ENCODE assay signal across 9 cellular contexts in the genomic region with DNA sequence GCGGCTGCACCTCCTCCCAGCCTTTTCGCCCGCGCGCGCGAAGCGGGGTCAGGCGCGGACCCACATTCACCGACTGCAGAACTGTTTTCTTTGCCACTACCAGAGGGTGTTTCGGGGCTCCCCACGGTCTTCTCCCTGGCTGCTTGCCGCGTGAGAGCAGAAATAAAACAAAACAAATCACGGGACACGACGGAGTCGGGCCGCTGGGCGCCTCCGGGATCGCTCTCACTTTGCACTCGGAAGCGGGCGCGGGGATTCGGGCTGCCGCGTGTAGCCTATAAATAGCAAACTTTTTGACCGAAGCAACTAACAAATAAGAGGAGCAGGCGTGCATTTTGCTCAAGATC.
A peak's percentile ranks its signal among the peaks of the same experiment; 100 is the strongest.
DNase-seq lines count a peak whose midpoint lies in the region; ATAC-seq, FAIRE-seq and TF ChIP-seq lines count a peak whose summit lies in the region.
"Had no signal": no experiment of that assay in that cellular context is flagged by ENCODE, and none has a peak within 500 bp of the region (broad histone marks: within the 10 kb centered on the region; RNA-seq: fewer than 3 reads in every experiment).

No MANE protein-coding gene starts in this region.

- TF ChIP-seq CTCF in endothelial cell of umbilical vein (IDR thresholded peaks at IDR 0.05; ENCODE audit: extremely low read depth in 1 of 2, insufficient read depth in 1 of 2, low read depth in 1 of 2, low read length in 2 of 2) (no peak), nephron progenitor cell (IDR thresholded peaks at IDR 0.05) (no peak), D721Med (IDR thresholded peaks at IDR 0.05; ENCODE audit: insufficient read depth, missing control alignments) (no peak), A673 (conservative IDR thresholded peaks at IDR 0.05; ENCODE audit: low read depth, low read length) (no peak)

- dilution Hi-C loops in endothelial cell of umbilical vein (cut with MboI; ENCODE audit: extremely low pct_ligation_motif_present, low sequenced_read_pairs), result no loop called here

- H3K27ac ChIP-seq in endothelial cell of umbilical vein (ENCODE audit: insufficient read depth, low read depth, low read length) (no peak overlapping the region), A673 (ENCODE audit: low read depth, low read length, poor library complexity, severe bottlenecking) (no peak overlapping the region)

- no peak for TF ChIP-seq POLR2A in endothelial cell of umbilical vein (IDR thresholded peaks at IDR 0.05; ENCODE audit: low read depth, low read length)

- H3K4me3 ChIP-seq in endothelial cell of umbilical vein (replicated peaks in 1 of 3; ENCODE audit: insufficient read depth in 1 of 3, low read depth in 1 of 3, low read length in 3 of 3) (peak overlapping the region in 2 of 3 experiments; percentile 9 to 28), A673 (ENCODE audit: low read depth, low read length, poor library complexity, severe bottlenecking) (no peak overlapping the region)

- H3K27me3 ChIP-seq in endothelial cell of umbilical vein (ENCODE audit: control insufficient read depth in 2 of 2, insufficient read depth in 2 of 2, low read length in 2 of 2) (peaks cover 51 to 74% of the 10 kb centered on the region in 2 experiments), A673 (replicated peaks; ENCODE audit: insufficient read depth, low read depth, low read length, poor library complexity) (peaks cover 99% of the 10 kb centered on the region)

- H3K36me3 Mint-ChIP-seq in nephron progenitor cell (ENCODE audit: low read depth), result no peaks in the 10 kb centered on the region

- no peaks in the 10 kb centered on the region for H3K9me3 ChIP-seq in endothelial cell of umbilical vein (replicated peaks; ENCODE audit: control insufficient read depth, insufficient read depth, low read length)
- H3K9me3 ChIP-seq in A673 (ENCODE audit: low read depth, low read length, poor library complexity, severe bottlenecking), result no peaks in the 10 kb centered on the region

- ATAC-seq in HG02623 (IDR thresholded peaks at IDR 0.05; ENCODE audit: unreplicated experiment), result no peak
- no peak for ATAC-seq in HG02938 (IDR thresholded peaks at IDR 0.05; ENCODE audit: unreplicated experiment)

- peaks cover 100% of the 10 kb centered on the region for H3K27me3 Mint-ChIP-seq in nephron progenitor cell (ENCODE audit: low read depth, poor library complexity)

- no peaks in the 10 kb centered on the region for H3K9me1 ChIP-seq in endothelial cell of umbilical vein (replicated peaks; ENCODE audit: control insufficient read depth, extremely low read depth, insufficient read depth, low read length)

- H3K27ac Mint-ChIP-seq in nephron progenitor cell, result no peak overlapping the region

- peak overlapping the region; percentile 36 for H3K4me2 ChIP-seq in endothelial cell of umbilical vein (ENCODE audit: insufficient read depth, low read length)

- peak overlapping the region; percentile 58 for H2AFZ ChIP-seq in endothelial cell of umbilical vein (ENCODE audit: low read depth, low read length)

- H4K20me1 ChIP-seq in endothelial cell of umbilical vein (replicated peaks; ENCODE audit: control insufficient read depth, extremely low read depth, insufficient read depth, low read length), result no peaks in the 10 kb centered on the region

- H3K4me1 ChIP-seq in endothelial cell of umbilical vein (ENCODE audit: control insufficient read depth, extremely low read depth, insufficient read depth, low read length), result no peaks in the 10 kb centered on the region
- no peaks in the 10 kb centered on the region for H3K4me1 ChIP-seq in A673 (ENCODE audit: insufficient read depth, low read length, poor library complexity, severe bottlenecking)

- no TSS peak for BruUV-seq in endothelial cell of umbilical vein (replicated peaks; lab: Mats Ljungman, UMichigan)
- BruUV-seq in A673 (replicated peaks; lab: Mats Ljungman, UMichigan), result no TSS peak

- peaks cover 54% of the 10 kb centered on the region for H3K4me1 Mint-ChIP-seq in nephron progenitor cell

- POLR2A ChIA-PET in endothelial cell of umbilical vein (lab: Charles Lee) (no interaction called here), A673 (lab: Charles Lee; ENCODE audit: low non-redundant PET) (no interaction called here)

- no peak for FAIRE-seq in endothelial cell of umbilical vein (lab: Jason Lieb, UNC)
- no peak for FAIRE-seq in D721Med (lab: Jason Lieb, UNC)

- H3K4me3 Mint-ChIP-seq in nephron progenitor cell, result peak overlapping the region; percentile 87

- no peaks in the 10 kb centered on the region for H3K79me2 ChIP-seq in endothelial cell of umbilical vein (ENCODE audit: control insufficient read depth, insufficient read depth, low read length)

- peak; percentile 12 for DNase-seq in COLO829 (ENCODE audit: low spot score)
- peak; percentile 6 for DNase-seq in LHCN-M2 (ENCODE audit: low read depth)
- no peak for DNase-seq in endothelial cell of umbilical vein (ENCODE audit: low read depth, low spot score)
- peak; percentile 69 for DNase-seq in nephron progenitor cell
- no peak for DNase-seq in D721Med (ENCODE audit: insufficient read length, low spot score)
- DNase-seq in A673 (ENCODE audit: low spot score), result no peak
- DNase-seq: MV-4-11 had no signal

- H3K36me3 ChIP-seq in endothelial cell of umbilical vein (ENCODE audit: control insufficient read depth in 2 of 2, extremely low read depth in 1 of 2, insufficient read depth in 2 of 2, low read length in 2 of 2) (no peaks in the 10 kb centered on the region), A673 (ENCODE audit: insufficient read depth, low read length, poor library complexity, severe bottlenecking) (no peaks in the 10 kb centered on the region)

- intact Hi-C loops in endothelial cell of umbilical vein (cut with micrococcal nuclease) (loop anchor here (10.0 kb wide), 1 partner anchor 529 kb away; no protein-coding TSS in a partner anchor), A673 (cut with micrococcal nuclease; ENCODE audit: unreplicated experiment) (no loop called here)

- H3K9ac ChIP-seq in endothelial cell of umbilical vein (replicated peaks; ENCODE audit: extremely low read depth, insufficient read depth, low read length), result no peak overlapping the region

- CTCF ChIA-PET in endothelial cell of umbilical vein (lab: Charles Lee) (interaction anchor here (0.7 kb wide), 1 partner anchor 31 kb away, joined by 3 read pairs; no protein-coding TSS in a partner anchor), A673 (lab: Charles Lee) (no interaction called here)

- H3K9me3 Mint-ChIP-seq in nephron progenitor cell, result no peaks in the 10 kb centered on the region

TF ChIP-seq in endothelial cell of umbilical vein, 7 proteins besides CTCF, POLR2A, EP300 and RAD21:
- TF ChIP-seq EZH2 (IDR thresholded peaks at IDR 0.05; ENCODE audit: borderline replicate concordance, low read depth, low read length, severe bottlenecking), result no peak
- no peak for TF ChIP-seq POLR2AphosphoS5 (IDR thresholded peaks at IDR 0.05; ENCODE audit: insufficient read depth, low read depth, low read length)
- TF ChIP-seq, protein P1, sequence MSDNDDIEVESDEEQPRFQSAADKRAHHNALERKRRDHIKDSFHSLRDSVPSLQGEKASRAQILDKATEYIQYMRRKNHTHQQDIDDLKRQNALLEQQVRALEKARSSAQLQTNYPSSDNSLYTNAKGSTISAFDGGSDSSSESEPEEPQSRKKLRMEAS (IDR thresholded peaks at IDR 0.05; ENCODE audit: insufficient read depth, insufficient read length), result no peak
- TF ChIP-seq GATA2 (IDR thresholded peaks at IDR 0.05; ENCODE audit: insufficient read depth, insufficient read length, low read depth, low read length), result no peak
- TF ChIP-seq FOS (IDR thresholded peaks at IDR 0.05; ENCODE audit: borderline replicate concordance, insufficient read depth, low read length), result no peak
- TF ChIP-seq JUN (IDR thresholded peaks at IDR 0.05; ENCODE audit: borderline replicate concordance, insufficient read depth, insufficient read length, low read depth), result no peak
- TF ChIP-seq MYC (IDR thresholded peaks at IDR 0.05; ENCODE audit: low read depth, low read length), result no peak

Comparison
In these comparisons a context has a peak if more than half of its experiments do, and no peak if none do; other contexts are left out.
1. DNase-seq: peak in COLO829 (single experiment), LHCN-M2 (single experiment) and nephron progenitor cell (single experiment); none in endothelial cell of umbilical vein (single experiment), D721Med (single experiment) and A673 (single experiment).